2 cellular contexts compared by ENCODE assay signal in genomic region chr6:112691289-112691688, GRCh38.
TF ChIP-seq lines count a peak whose summit lies in the region.

No MANE protein-coding gene starts in this region.

TF ChIP-seq in A549, 52 proteins besides CTCF, POLR2A, EP300 and RAD21 (continued from another document):
- TF ChIP-seq, protein P1, sequence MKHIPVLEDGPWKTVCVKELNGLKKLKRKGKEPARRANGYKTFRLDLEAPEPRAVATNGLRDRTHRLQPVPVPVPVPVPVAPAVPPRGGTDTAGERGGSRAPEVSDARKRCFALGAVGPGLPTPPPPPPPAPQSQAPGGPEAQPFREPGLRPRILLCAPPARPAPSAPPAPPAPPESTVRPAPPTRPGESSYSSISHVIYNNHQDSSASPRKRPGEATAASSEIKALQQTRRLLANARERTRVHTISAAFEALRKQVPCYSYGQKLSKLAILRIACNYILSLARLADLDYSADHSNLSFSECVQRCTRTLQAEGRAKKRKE (CRISPR knock-in tag; IDR thresholded peaks at IDR 0.05; ENCODE audit: low read depth), result no peak
- TF ChIP-seq ZSCAN20 (CRISPR knock-in tag; IDR thresholded peaks at IDR 0.05) (no peak), JUN (IDR thresholded peaks at IDR 0.05) (peak; percentile 40 to 52; a peak in 2 of 5 replicates)

TF ChIP-seq in HCT116, 20 proteins besides CTCF, POLR2A, EP300 and RAD21 (continued from another document):
- TF ChIP-seq, protein P2, sequence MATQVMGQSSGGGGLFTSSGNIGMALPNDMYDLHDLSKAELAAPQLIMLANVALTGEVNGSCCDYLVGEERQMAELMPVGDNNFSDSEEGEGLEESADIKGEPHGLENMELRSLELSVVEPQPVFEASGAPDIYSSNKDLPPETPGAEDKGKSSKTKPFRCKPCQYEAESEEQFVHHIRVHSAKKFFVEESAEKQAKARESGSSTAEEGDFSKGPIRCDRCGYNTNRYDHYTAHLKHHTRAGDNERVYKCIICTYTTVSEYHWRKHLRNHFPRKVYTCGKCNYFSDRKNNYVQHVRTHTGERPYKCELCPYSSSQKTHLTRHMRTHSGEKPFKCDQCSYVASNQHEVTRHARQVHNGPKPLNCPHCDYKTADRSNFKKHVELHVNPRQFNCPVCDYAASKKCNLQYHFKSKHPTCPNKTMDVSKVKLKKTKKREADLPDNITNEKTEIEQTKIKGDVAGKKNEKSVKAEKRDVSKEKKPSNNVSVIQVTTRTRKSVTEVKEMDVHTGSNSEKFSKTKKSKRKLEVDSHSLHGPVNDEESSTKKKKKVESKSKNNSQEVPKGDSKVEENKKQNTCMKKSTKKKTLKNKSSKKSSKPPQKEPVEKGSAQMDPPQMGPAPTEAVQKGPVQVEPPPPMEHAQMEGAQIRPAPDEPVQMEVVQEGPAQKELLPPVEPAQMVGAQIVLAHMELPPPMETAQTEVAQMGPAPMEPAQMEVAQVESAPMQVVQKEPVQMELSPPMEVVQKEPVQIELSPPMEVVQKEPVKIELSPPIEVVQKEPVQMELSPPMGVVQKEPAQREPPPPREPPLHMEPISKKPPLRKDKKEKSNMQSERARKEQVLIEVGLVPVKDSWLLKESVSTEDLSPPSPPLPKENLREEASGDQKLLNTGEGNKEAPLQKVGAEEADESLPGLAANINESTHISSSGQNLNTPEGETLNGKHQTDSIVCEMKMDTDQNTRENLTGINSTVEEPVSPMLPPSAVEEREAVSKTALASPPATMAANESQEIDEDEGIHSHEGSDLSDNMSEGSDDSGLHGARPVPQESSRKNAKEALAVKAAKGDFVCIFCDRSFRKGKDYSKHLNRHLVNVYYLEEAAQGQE (IDR thresholded peaks at IDR 0.05; ENCODE audit: low read depth), result no peak
- TF ChIP-seq POLR2AphosphoS5 (IDR thresholded peaks at IDR 0.05; ENCODE audit: low read depth, low read length) (no peak), ZNF274 (IDR thresholded peaks at IDR 0.05; ENCODE audit: low read depth, low read length) (no peak), SP1 (IDR thresholded peaks at IDR 0.05; ENCODE audit: low read depth) (peak; percentile 24; the same call in 1 of the 2 replicates), FOSL1 (IDR thresholded peaks at IDR 0.05; ENCODE audit: low read depth) (peak; percentile 64; the same call in 1 of the 2 replicates), ELF1 (IDR thresholded peaks at IDR 0.05; ENCODE audit: borderline replicate concordance, low read depth) (no peak), SIN3A (IDR thresholded peaks at IDR 0.05; ENCODE audit: low read depth) (no peak), TCF7L2 (IDR thresholded peaks at IDR 0.05; ENCODE audit: borderline replicate concordance, extremely low read depth, insufficient read depth, insufficient read length) (no peak), ZFX (IDR thresholded peaks at IDR 0.05) (no peak), EZH2 (IDR thresholded peaks at IDR 0.05) (no peak), CEBPB (IDR thresholded peaks at IDR 0.05; ENCODE audit: low read depth) (peak; percentile 70), EZH2phosphoT487 (IDR thresholded peaks at IDR 0.05; ENCODE audit: borderline replicate concordance) (no peak)
- TF ChIP-seq, protein P3, sequence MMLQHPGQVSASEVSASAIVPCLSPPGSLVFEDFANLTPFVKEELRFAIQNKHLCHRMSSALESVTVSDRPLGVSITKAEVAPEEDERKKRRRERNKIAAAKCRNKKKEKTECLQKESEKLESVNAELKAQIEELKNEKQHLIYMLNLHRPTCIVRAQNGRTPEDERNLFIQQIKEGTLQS (IDR thresholded peaks at IDR 0.05), result no peak
